1 cellular context compared by ENCODE assay signal in genomic region chr7:38178695-38179344, GRCh38.
TF ChIP-seq lines count a peak whose summit lies in the region.

No MANE protein-coding gene starts in this region.

TF ChIP-seq in K562, 482 proteins besides CTCF, POLR2A, EP300 and RAD21 (continued from another document):
- TF ChIP-seq STAT5B (CRISPR knock-in tag; IDR thresholded peaks at IDR 0.05), result no peak
- peak in 1 of 3 experiments; percentile 3 for TF ChIP-seq YY1 (IDR thresholded peaks at IDR 0.05; ENCODE audit: borderline replicate concordance in 1 of 3, control insufficient read depth in 1 of 3, extremely low read depth in 1 of 3, insufficient read depth in 3 of 3, insufficient read length in 1 of 3, insufficient replicate concordance in 2 of 3, low read depth in 1 of 3, low read length in 2 of 3)
- peak; percentile 15; the same call in 1 of the 2 replicates for TF ChIP-seq ZNF395 (CRISPR knock-in tag; IDR thresholded peaks at IDR 0.05)
- no peak for TF ChIP-seq MXD1 (CRISPR knock-in tag; IDR thresholded peaks at IDR 0.05; ENCODE audit: borderline replicate concordance, poor library complexity, severe bottlenecking)
- 0 out of 2 replicates have a peak, but pooled peaks have one; percentile 43 for TF ChIP-seq ZNF444 (CRISPR knock-in tag; IDR thresholded peaks at IDR 0.05)
- TF ChIP-seq SMARCA4 (IDR thresholded peaks at IDR 0.05), result 0 out of 2 replicates have a peak, but pooled peaks have one; percentile 22
- 0 out of 2 replicates have a peak, but pooled peaks have one; percentile 10 for TF ChIP-seq NKRF (IDR thresholded peaks at IDR 0.05; ENCODE audit: borderline replicate concordance)
- TF ChIP-seq ADNP (tag; IDR thresholded peaks at IDR 0.05), result peak; percentile 76; the same call in 1 of the 2 replicates
- peak; percentile 58; the same call in 1 of the 2 replicates for TF ChIP-seq SMARCE1 (IDR thresholded peaks at IDR 0.05)
- TF ChIP-seq HMBOX1 (IDR thresholded peaks at IDR 0.05), result peak; percentile 93
- peak; percentile 79 for TF ChIP-seq ZNF384 (IDR thresholded peaks at IDR 0.05; ENCODE audit: low read depth, low read length)
